ENCODE assay signal across 22 cellular contexts in genomic region chr17:69485126-69485724, GRCh38.
DNase-seq lines count a peak whose midpoint lies in the region; ATAC-seq, FAIRE-seq and TF ChIP-seq lines count a peak whose summit lies in the region.
"Had no signal": no experiment of that assay in that cellular context is flagged by ENCODE, and none has a peak within 500 bp of the region (broad histone marks: within the 10 kb centered on the region; RNA-seq: fewer than 3 reads in every experiment).

No MANE protein-coding gene starts in this region.

- no peak for FAIRE-seq in astrocyte (lab: Jason Lieb, UNC)

- TF ChIP-seq POLR2A in thyroid gland (IDR thresholded peaks at IDR 0.05) (no peak), adrenal gland (IDR thresholded peaks at IDR 0.05) (no peak)

- H3K9me3 Mint-ChIP-seq in astrocyte (ENCODE audit: unreplicated experiment): no peaks in the 10 kb centered on the region
- H3K9me3 Mint-ChIP-seq: activated naive CD8-positive, alpha-beta T cell treated with anti-CD3 and anti-CD28 coated beads for 36 hours; activated T-helper 2 cell treated with anti-CD3 and anti-CD28 coated beads, Interferon-gamma antibody, Interleukin-2, Interleukin-4, amounts not matched to agents 10 μg/mL and 5 μg/mL and 100 μg/mL, durations not matched to agents 14 hours and 24 hours and 36 hours; GM23338 had no signal

- no TSS peak for BruUV-seq in PC-3 (replicated peaks; lab: Mats Ljungman, UMichigan)

- peaks cover under 1% of the 10 kb centered on the region for H3K9me3 ChIP-seq in astrocyte (ENCODE audit: insufficient read depth, low read depth, low read length)
- no peaks in the 10 kb centered on the region for H3K9me3 ChIP-seq in mucosa of rectum (ENCODE audit: control insufficient read depth in 2 of 2, low read length in 2 of 2)
- H3K9me3 ChIP-seq in thyroid gland: no peaks in the 10 kb centered on the region
- no peaks in the 10 kb centered on the region for H3K9me3 ChIP-seq in PC-3 (ENCODE audit: low read length)
- no peaks in the 10 kb centered on the region for H3K9me3 ChIP-seq in adrenal gland (replicated peaks in 1 of 3)
- no peaks in the 10 kb centered on the region for H3K9me3 ChIP-seq in T-helper 17 cell (ENCODE audit: control insufficient read depth, low read length, poor library complexity, severe bottlenecking)
- H3K9me3 ChIP-seq: MG63 had no signal

- H4K20me1 ChIP-seq in astrocyte (ENCODE audit: insufficient read depth, low read length) (no peaks in the 10 kb centered on the region), PC-3 (ENCODE audit: low read length) (no peaks in the 10 kb centered on the region)

- CTCF ChIA-PET in PC-3 (lab: Charles Lee): no interaction called here

- H3F3A ChIP-seq in PC-3 (ENCODE audit: low read length, unreplicated experiment): no peaks in the 10 kb centered on the region

- DNase-seq in astrocyte (ENCODE audit: low read depth) (no peak), fibroblast of the conjunctiva (ENCODE audit: low read depth) (peak; percentile 29), thyroid gland (no peak), DMS153 (lab: John Stamatoyannopoulos, UW) (no peak), PC-3 (no peak), adrenal gland (no peak), T-helper 17 cell (no peak)
- DNase-seq: activated CD4-positive, alpha-beta T cell treated with anti-CD3 and anti-CD28 coated beads for 4 hours; activated naive CD8-positive, alpha-beta T cell treated with anti-CD3 and anti-CD28 coated beads for 36 hours; CD4-positive, CD25-positive, alpha-beta regulatory T cell; DMS53; foreskin melanocyte; GF-D8; MG63; NCI-H1436; NCI-H526; retina; stimulated activated CD4-positive, alpha-beta T cell treated with anti-CD3 and anti-CD28 coated beads, Interleukin-15, amount 100 ng/mL, for 24 hours; substantia nigra had no signal

- H3K4me2 ChIP-seq in astrocyte (ENCODE audit: low read length): no peak overlapping the region
- H3K4me2 ChIP-seq in PC-3 (ENCODE audit: low read length): no peak overlapping the region
- H3K4me2 ChIP-seq: GM23338 had no signal

- H3K36me3 ChIP-seq in astrocyte (ENCODE audit: insufficient read depth, low read length) (no peaks in the 10 kb centered on the region), mucosa of rectum (ENCODE audit: control insufficient read depth in 2 of 2, insufficient read depth in 2 of 2, low read length in 2 of 2) (no peaks in the 10 kb centered on the region), thyroid gland (no peaks in the 10 kb centered on the region), PC-3 (ENCODE audit: low read depth, low read length) (no peaks in the 10 kb centered on the region), adrenal gland (replicated peaks in 1 of 2) (no peaks in the 10 kb centered on the region)
- H3K36me3 ChIP-seq: MG63 had no signal

- H3K36me3 Mint-ChIP-seq in astrocyte (ENCODE audit: low read depth, unreplicated experiment): no peaks in the 10 kb centered on the region
- H3K36me3 Mint-ChIP-seq in T-helper 17 cell (ENCODE audit: low read depth): peaks cover 1% of the 10 kb centered on the region

- intact Hi-C loops in thyroid gland (cut with DNase I) (no loop called here), PC-3 (cut with micrococcal nuclease) (no loop called here), adrenal gland (cut with DNase I) (no loop called here)

- H3K9ac ChIP-seq in astrocyte (ENCODE audit: low read length) (no peak overlapping the region), mucosa of rectum (ENCODE audit: low read depth in 1 of 2, low read length in 2 of 2) (no peak overlapping the region), PC-3 (ENCODE audit: low read length) (no peak overlapping the region)

- no peak overlapping the region for H3K27ac ChIP-seq in astrocyte (ENCODE audit: low read depth, low read length)
- peak overlapping the region; percentile 54 for H3K27ac ChIP-seq in mucosa of rectum (ENCODE audit: low read depth in 2 of 2, low read length in 2 of 2)
- H3K27ac ChIP-seq in thyroid gland: peak overlapping the region in 2 of 3 donors; percentile 13 to 25
- H3K27ac ChIP-seq in PC-3 (ENCODE audit: low read length): no peak overlapping the region
- peak overlapping the region in 1 of 5 donors; percentile 10 for H3K27ac ChIP-seq in adrenal gland

- POLR2A ChIA-PET in PC-3 (lab: Charles Lee; ENCODE audit: unreplicated experiment): no interaction called here

- H3K4me1 ChIP-seq in astrocyte (ENCODE audit: insufficient read depth, low read length) (no peaks in the 10 kb centered on the region), mucosa of rectum (ENCODE audit: control insufficient read depth in 2 of 2, insufficient read depth in 2 of 2, low read length in 2 of 2) (peaks cover 17 to 21% of the 10 kb centered on the region in 2 donors), thyroid gland (peaks cover 0 to 10% of the 10 kb centered on the region in 2 donors), PC-3 (ENCODE audit: insufficient read depth, low read length) (no peaks in the 10 kb centered on the region), adrenal gland (replicated peaks in 1 of 2) (no peaks in the 10 kb centered on the region)

- H3K4me3 Mint-ChIP-seq in astrocyte (ENCODE audit: unreplicated experiment) (no peak overlapping the region), T-helper 17 cell (no peak overlapping the region)
- H3K4me3 Mint-ChIP-seq: activated naive CD8-positive, alpha-beta T cell treated with anti-CD3 and anti-CD28 coated beads for 36 hours; CD4-positive, CD25-positive, alpha-beta regulatory T cell; GM23338 had no signal

- H3K27me3 ChIP-seq in astrocyte (ENCODE audit: insufficient read depth, low read length) (no peaks in the 10 kb centered on the region), mucosa of rectum (ENCODE audit: control insufficient read depth in 2 of 2, insufficient read depth in 2 of 2, low read length in 2 of 2) (no peaks in the 10 kb centered on the region), thyroid gland (no peaks in the 10 kb centered on the region), PC-3 (ENCODE audit: low read length) (no peaks in the 10 kb centered on the region), adrenal gland (no peaks in the 10 kb centered on the region)
- H3K27me3 ChIP-seq: MG63 had no signal

- no peaks in the 10 kb centered on the region for H3K79me2 ChIP-seq in astrocyte (ENCODE audit: insufficient read depth, low read length)
- H3K79me2 ChIP-seq in PC-3 (ENCODE audit: low read length): no peaks in the 10 kb centered on the region

- peak overlapping the region; percentile 38 for H3K27ac Mint-ChIP-seq in astrocyte (ENCODE audit: unreplicated experiment)
- no peak overlapping the region for H3K27ac Mint-ChIP-seq in T-helper 17 cell
- H3K27ac Mint-ChIP-seq: activated naive CD8-positive, alpha-beta T cell treated with anti-CD3 and anti-CD28 coated beads for 36 hours; activated T-helper 2 cell treated with anti-CD3 and anti-CD28 coated beads, Interferon-gamma antibody, Interleukin-2, Interleukin-4, amounts not matched to agents 10 μg/mL and 5 μg/mL and 100 μg/mL, durations not matched to agents 14 hours and 24 hours and 36 hours; CD4-positive, CD25-positive, alpha-beta regulatory T cell; GM23338 had no signal

- no peak for TF ChIP-seq CTCF in astrocyte (IDR thresholded peaks at IDR 0.05; ENCODE audit: insufficient read depth, low read depth, low read length)
- no peak for TF ChIP-seq CTCF in thyroid gland (IDR thresholded peaks at IDR 0.05)
- TF ChIP-seq CTCF in PC-3 (conservative IDR thresholded peaks at IDR 0.05; ENCODE audit: low read depth, low read length): no peak
- TF ChIP-seq CTCF in adrenal gland (IDR thresholded peaks at IDR 0.05): no peak

- H3K27me3 Mint-ChIP-seq in astrocyte (ENCODE audit: low read depth, unreplicated experiment): no peaks in the 10 kb centered on the region
- H3K27me3 Mint-ChIP-seq in T-helper 17 cell: no peaks in the 10 kb centered on the region
- H3K27me3 Mint-ChIP-seq: activated naive CD8-positive, alpha-beta T cell treated with anti-CD3 and anti-CD28 coated beads for 36 hours; CD4-positive, CD25-positive, alpha-beta regulatory T cell had no signal

- H3K9me2 ChIP-seq in PC-3 (replicated peaks; ENCODE audit: low read length): no peaks in the 10 kb centered on the region

- no peak overlapping the region for H3K4me3 ChIP-seq in astrocyte (ENCODE audit: insufficient read depth, low read depth, low read length)
- H3K4me3 ChIP-seq in mucosa of rectum (ENCODE audit: low read length in 2 of 2): no peak overlapping the region
- H3K4me3 ChIP-seq in thyroid gland (replicated peaks in 1 of 3): no peak overlapping the region
- no peak overlapping the region for H3K4me3 ChIP-seq in PC-3 (ENCODE audit: low read length)
- no peak overlapping the region for H3K4me3 ChIP-seq in adrenal gland
- H3K4me3 ChIP-seq: GM23338, MG63 had no signal

- no peak overlapping the region for H2AFZ ChIP-seq in astrocyte (ENCODE audit: low read depth, low read length)
- H2AFZ ChIP-seq in PC-3 (ENCODE audit: low read length): no peak overlapping the region
- H2AFZ ChIP-seq: GM23338 had no signal

- ATAC-seq in PC-3 (no peak), T-helper 17 cell (no peak)
- ATAC-seq: GM23338 had no signal

- 76 to 80% methylated on average over 4 of the region's 4 CpGs for WGBS in thyroid gland, 2 donors
- WGBS in adrenal gland, 4 donors: 53 to 65% (median 62%) methylated on average over 4 of the region's 4 CpGs

- H3K4me1 Mint-ChIP-seq in astrocyte (ENCODE audit: low read depth, unreplicated experiment): peaks cover 13% of the 10 kb centered on the region
- peaks cover 14% of the 10 kb centered on the region for H3K4me1 Mint-ChIP-seq in T-helper 17 cell
- H3K4me1 Mint-ChIP-seq: GM23338 had no signal

Comparison
In these comparisons a context has a peak if more than half of its experiments do, and no peak if none do; other contexts are left out.
1. H3K27ac ChIP-seq: peak in mucosa of rectum (2 of 2) and thyroid gland (2 of 3); none in astrocyte (single experiment) and PC-3 (single experiment).